Comparison of ENCODE assay signal across 12 cellular contexts in the genomic region with DNA sequence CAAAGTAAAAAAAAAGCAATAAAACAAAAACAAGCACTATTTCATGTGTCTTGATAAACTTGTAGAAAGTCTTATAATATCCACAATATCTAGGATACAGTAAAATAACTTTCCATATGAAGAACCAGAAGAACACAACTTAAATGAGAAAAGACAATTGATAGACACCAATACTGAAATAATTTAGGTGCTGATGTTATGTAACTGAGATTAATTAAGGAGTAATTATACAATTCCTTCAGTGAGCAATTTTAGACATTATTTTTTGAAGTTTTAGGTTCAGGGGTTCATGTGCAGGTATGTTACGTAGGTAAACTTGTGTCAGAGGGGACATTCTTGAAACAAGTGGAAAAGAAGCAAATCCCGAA.
DNase-seq lines count a peak whose midpoint lies in the region; ATAC-seq, FAIRE-seq and TF ChIP-seq lines count a peak whose summit lies in the region.
"Had no signal": no experiment of that assay in that cellular context is flagged by ENCODE, and none has a peak within 500 bp of the region (broad histone marks: within the 10 kb centered on the region; RNA-seq: fewer than 3 reads in every experiment).

No MANE protein-coding gene starts in this region.

- in situ Hi-C loops in HepG2 (cut with HindIII; ENCODE audit: extremely low pct_ligation_motif_present, low pct_unique_long_range_greater_than_20kb): no loop called here
- in situ Hi-C loops in K562 (cut with MboI): no loop called here

- H3K79me2 ChIP-seq in HepG2 (ENCODE audit: insufficient read depth, low read length): no peaks in the 10 kb centered on the region
- H3K79me2 ChIP-seq in OCI-LY3 (ENCODE audit: low read length): no peaks in the 10 kb centered on the region
- no peaks in the 10 kb centered on the region for H3K79me2 ChIP-seq in K562 (ENCODE audit: control insufficient read depth, insufficient read depth, low read length)

- no peak overlapping the region for H2AFZ ChIP-seq in HepG2 (ENCODE audit: low read length)
- peak overlapping the region; percentile 99 for H2AFZ ChIP-seq in OCI-LY3 (ENCODE audit: low read depth, low read length)
- H2AFZ ChIP-seq in K562 (ENCODE audit: low read depth, low read length): peak overlapping the region; percentile 92; the same call in 1 of the 2 replicates

- FAIRE-seq in HepG2 (lab: Jason Lieb, UNC) (no peak), K562 (lab: Jason Lieb, UNC) (no peak), RCC 7860 (lab: Jason Lieb, UNC) (no peak)

- H3K9me3 ChIP-seq in HepG2 (ENCODE audit: low read length): no peaks in the 10 kb centered on the region
- no peaks in the 10 kb centered on the region for H3K9me3 ChIP-seq in right lobe of liver
- no peaks in the 10 kb centered on the region for H3K9me3 ChIP-seq in OCI-LY3 (ENCODE audit: insufficient read depth, low read length)
- H3K9me3 ChIP-seq in K562 (replicated peaks; ENCODE audit: control insufficient read depth, insufficient read depth, low read depth, low read length): no peaks in the 10 kb centered on the region
- H3K9me3 ChIP-seq: Peyer's patch, SJSA1 had no signal

- H3K4me3 ChIP-seq in HepG2 (replicated peaks in 1 of 3; ENCODE audit: insufficient read depth in 1 of 3, low read depth in 2 of 3, low read length in 3 of 3) (no peak overlapping the region; a peak in 1 of 6 replicates), right lobe of liver (no peak overlapping the region), OCI-LY3 (ENCODE audit: low read length) (no peak overlapping the region; the same call in 1 of the 2 replicates), K562 (no peak overlapping the region)
- H3K4me3 ChIP-seq: Peyer's patch, SJSA1 had no signal

- H3K36me3 ChIP-seq in HepG2 (replicated peaks in 1 of 2; ENCODE audit: control insufficient read depth in 1 of 2, insufficient read depth in 2 of 2, low read length in 2 of 2) (no peaks in the 10 kb centered on the region), right lobe of liver (no peaks in the 10 kb centered on the region), OCI-LY3 (replicated peaks; ENCODE audit: low read depth, low read length) (no peaks in the 10 kb centered on the region), K562 (ENCODE audit: control insufficient read depth, insufficient read depth, low read length) (no peaks in the 10 kb centered on the region)
- H3K36me3 ChIP-seq: Peyer's patch, SJSA1 had no signal

- intact Hi-C loops in HepG2 (cut with micrococcal nuclease; ENCODE audit: unreplicated experiment) (loop anchor here (2.0 kb wide), 1 partner anchor 38 kb away; no protein-coding TSS in a partner anchor), right lobe of liver (cut with DNase I) (no loop called here), K562 (cut with micrococcal nuclease) (loop anchor here (1.0 kb wide), 2 partner anchors 39 to 50 kb away; no protein-coding TSS in a partner anchor)

- BruUV-seq in HepG2 (replicated peaks; lab: Mats Ljungman, UMichigan): no TSS peak
- BruUV-seq in K562 (replicated peaks; lab: Mats Ljungman, UMichigan): no TSS peak

- no peak for TF ChIP-seq CTCF in HepG2 (CRISPR knock-in tag; IDR thresholded peaks at IDR 0.05)
- no peak for TF ChIP-seq CTCF in right lobe of liver (IDR thresholded peaks at IDR 0.05)
- no peak for TF ChIP-seq CTCF in OCI-LY3 (IDR thresholded peaks at IDR 0.05; ENCODE audit: low read depth, low read length)
- no peak for TF ChIP-seq CTCF in K562 (IDR thresholded peaks at IDR 0.05 in 2 of 3, conservative IDR thresholded peaks at IDR 0.05 in 1 of 3; ENCODE audit: insufficient read depth in 2 of 3, low read depth in 1 of 3, low read length in 3 of 3)

- no peak for DNase-seq in HepG2 (ENCODE audit: low spot score)
- no peak for DNase-seq in right lobe of liver
- no peak for DNase-seq in K562 (ENCODE audit: extremely low read depth in 1 of 4, low spot score in 3 of 4)
- DNase-seq in activated naive CD4-positive, alpha-beta T cell treated with anti-CD3 and anti-CD28 coated beads, Interleukin-2, amount 50 U/mL, for 16 hours: no peak
- no peak for DNase-seq in COLO668 (lab: John Stamatoyannopoulos, UW; ENCODE audit: unreplicated experiment)
- DNase-seq in DMS153 (lab: John Stamatoyannopoulos, UW): no peak
- DNase-seq in RCC 7860 (ENCODE audit: low spot score): no peak
- DNase-seq: GOT3 had no signal

- H3K9ac ChIP-seq in HepG2 (ENCODE audit: insufficient read depth, low read depth, low read length) (no peak overlapping the region), OCI-LY3 (ENCODE audit: low read length) (no peak overlapping the region; the same call in 1 of the 2 replicates), K562 (ENCODE audit: insufficient read depth in 1 of 2, low read depth in 2 of 2, low read length in 2 of 2) (no peak overlapping the region)

- TF ChIP-seq RAD21 in HepG2 (CRISPR knock-in tag; IDR thresholded peaks at IDR 0.05) (no peak), K562 (CRISPR knock-in tag; conservative IDR thresholded peaks at IDR 0.05 in 1 of 2, IDR thresholded peaks at IDR 0.05 in 1 of 2) (no peak)

- CTCF ChIA-PET in HepG2 (lab: Yijun Ruan, JAX; ENCODE audit: low intra/inter-chr PET ratio, low total read pairs) (interaction anchor here (1.2 kb wide), 1 partner anchor 39 kb away, joined by 3 read pairs; no protein-coding TSS in a partner anchor), K562 (lab: Yijun Ruan, JAX; ENCODE audit: low intra/inter-chr PET ratio) (interaction anchor here (0.7 to 2.3 kb wide), 15 partner anchors 10 to 201 kb away, joined by 3 to 14 read pairs (median 5); no protein-coding TSS in a partner anchor)

- H3K27ac ChIP-seq in HepG2 (ENCODE audit: extremely low read length, insufficient read depth, low read length) (no peak overlapping the region), right lobe of liver (no peak overlapping the region), OCI-LY3 (ENCODE audit: low read length) (no peak overlapping the region), K562 (ENCODE audit: extremely low read depth, low read depth, low read length) (no peak overlapping the region)
- H3K27ac ChIP-seq: C4-2B, SJSA1 had no signal

- no peaks in the 10 kb centered on the region for H3K9me1 ChIP-seq in K562 (ENCODE audit: control insufficient read depth, insufficient read depth, low read length)

- H3K4me2 ChIP-seq in HepG2 (ENCODE audit: low read depth, low read length) (peak overlapping the region; percentile 88; the same call in 1 of the 2 replicates), OCI-LY3 (ENCODE audit: low read length) (peak overlapping the region; percentile 81), K562 (ENCODE audit: insufficient read depth, low read length) (no peak overlapping the region)

- 43% methylated on average over 2 of the region's 2 CpGs for WGBS in HepG2 (ENCODE audit: low lambda C conversion rate)
- 4% methylated on average over 2 of the region's 2 CpGs for WGBS in right lobe of liver (ENCODE audit: insufficient coverage, low coverage, low lambda C conversion rate, missing lambda C conversion rate)
- WGBS in K562 (ENCODE audit: insufficient coverage, low coverage, missing lambda C conversion rate): 38% methylated on average over 2 of the region's 2 CpGs

- POLR2A ChIA-PET in HepG2 (lab: Yijun Ruan, JAX): no interaction called here
- POLR2A ChIA-PET in K562 (lab: Yijun Ruan, JAX): interaction anchor here (0.6 to 3.7 kb wide), 13 partner anchors 9 to 222 kb away, joined by 3 to 17 read pairs (median 4); no protein-coding TSS in a partner anchor

- no peak for TF ChIP-seq EP300 in HepG2 (IDR thresholded peaks at IDR 0.05; ENCODE audit: low read depth in 2 of 2, low read length in 2 of 2)
- TF ChIP-seq EP300 in HepG2 (CRISPR knock-in tag; IDR thresholded peaks at IDR 0.05; ENCODE audit: borderline replicate concordance): no peak
- TF ChIP-seq EP300 in K562 (IDR thresholded peaks at IDR 0.05; ENCODE audit: low read length): no peak

- TF ChIP-seq POLR2A in HepG2 (IDR thresholded peaks at IDR 0.05; ENCODE audit: insufficient read depth in 1 of 2, low read depth in 2 of 2, low read length in 2 of 2) (no peak), right lobe of liver (IDR thresholded peaks at IDR 0.05) (no peak), K562 (conservative IDR thresholded peaks at IDR 0.05) (no peak)

- H3K4me1 ChIP-seq in HepG2 (ENCODE audit: insufficient read depth, low read length) (peaks cover 8% of the 10 kb centered on the region), right lobe of liver (no peaks in the 10 kb centered on the region), OCI-LY3 (ENCODE audit: low read length) (peaks cover 30% of the 10 kb centered on the region), K562 (replicated peaks in 1 of 2; ENCODE audit: control insufficient read depth in 2 of 2, insufficient read depth in 2 of 2, low read length in 2 of 2) (peaks cover 0 to 4% of the 10 kb centered on the region in 2 experiments; a peak in 1 of 5 replicates)
- H3K4me1 ChIP-seq: Peyer's patch, SJSA1 had no signal

- no peak for ATAC-seq in HepG2
- no peak for ATAC-seq in right lobe of liver
- ATAC-seq in K562: no peak

- H3K27me3 ChIP-seq in HepG2 (ENCODE audit: control insufficient read depth in 1 of 2, insufficient read depth in 2 of 2, low read length in 2 of 2) (peaks cover 0 to 8% of the 10 kb centered on the region in 2 experiments; a peak in 1 of 5 replicates), right lobe of liver (no peaks in the 10 kb centered on the region), OCI-LY3 (ENCODE audit: low read depth, low read length) (no peaks in the 10 kb centered on the region), K562 (ENCODE audit: control insufficient read depth in 2 of 2, insufficient read depth in 2 of 2, low read length in 2 of 2) (peaks cover 8 to 12% of the 10 kb centered on the region in 2 experiments)
- H3K27me3 ChIP-seq: Peyer's patch had no signal

- no peaks in the 10 kb centered on the region for H4K20me1 ChIP-seq in HepG2 (ENCODE audit: insufficient read depth, low read length)
- H4K20me1 ChIP-seq in OCI-LY3 (ENCODE audit: insufficient read depth, low read length): no peaks in the 10 kb centered on the region
- no peaks in the 10 kb centered on the region for H4K20me1 ChIP-seq in K562 (replicated peaks; ENCODE audit: control insufficient read depth, insufficient read depth, low read length)

TF ChIP-seq in K562, 482 proteins besides CTCF, POLR2A, EP300 and RAD21 (continues in another document):
- TF ChIP-seq NCOA2 (IDR thresholded peaks at IDR 0.05; ENCODE audit: partially characterized antibody in 2 of 2) (peak in 1 of 2 experiments; percentile 61), FOSL1 (tag; conservative IDR thresholded peaks at IDR 0.05) (0 out of 2 replicates have a peak, but pooled peaks have one; percentile 7), SETDB1 (IDR thresholded peaks at IDR 0.05; ENCODE audit: low read length) (no peak)
- TF ChIP-seq, protein P1, sequence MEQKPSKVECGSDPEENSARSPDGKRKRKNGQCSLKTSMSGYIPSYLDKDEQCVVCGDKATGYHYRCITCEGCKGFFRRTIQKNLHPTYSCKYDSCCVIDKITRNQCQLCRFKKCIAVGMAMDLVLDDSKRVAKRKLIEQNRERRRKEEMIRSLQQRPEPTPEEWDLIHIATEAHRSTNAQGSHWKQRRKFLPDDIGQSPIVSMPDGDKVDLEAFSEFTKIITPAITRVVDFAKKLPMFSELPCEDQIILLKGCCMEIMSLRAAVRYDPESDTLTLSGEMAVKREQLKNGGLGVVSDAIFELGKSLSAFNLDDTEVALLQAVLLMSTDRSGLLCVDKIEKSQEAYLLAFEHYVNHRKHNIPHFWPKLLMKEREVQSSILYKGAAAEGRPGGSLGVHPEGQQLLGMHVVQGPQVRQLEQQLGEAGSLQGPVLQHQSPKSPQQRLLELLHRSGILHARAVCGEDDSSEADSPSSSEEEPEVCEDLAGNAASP (IDR thresholded peaks at IDR 0.05): 0 out of 2 replicates have a peak, but pooled peaks have one; percentile 47

Comparison
In these comparisons a context has a peak if more than half of its experiments do, and no peak if none do; other contexts are left out.
1. intact Hi-C loops: an anchor here in HepG2 (2.0 kb wide) and K562 (1.0 kb wide); none called in right lobe of liver.